In genomic region chrX:68935362-68935761, GRCh38 we compare ENCODE assay signal across 21 cellular contexts.
DNase-seq lines count a peak whose midpoint lies in the region; ATAC-seq and TF ChIP-seq lines count a peak whose summit lies in the region.
"Had no signal": no experiment of that assay in that cellular context is flagged by ENCODE, and none has a peak within 500 bp of the region (broad histone marks: within the 10 kb centered on the region; RNA-seq: fewer than 3 reads in every experiment).

No MANE protein-coding gene starts in this region.

- H3K27me3 ChIP-seq in IMR-90 (ENCODE audit: control insufficient read depth, insufficient read depth, low read length) (peaks cover 1% of the 10 kb centered on the region; the same call in 1 of the 2 replicates), spleen (replicated peaks in 1 of 7) (peaks cover 0 to 5% (median 0%) of the 10 kb centered on the region in 7 donors), smooth muscle cell (ENCODE audit: low read depth) (no peaks in the 10 kb centered on the region)

- H3K4me1 Mint-ChIP-seq in stimulated activated naive B cell treated with anti-CD40 and anti-IgM and Interleukin-4, amounts not matched to agents 10 μg/mL and 1 μg/mL and 100 μg/mL, for 72 hours = peaks cover 0 to 2% of the 10 kb centered on the region in 2 donors

- peak overlapping the region; percentile 21; the same call in 1 of the 2 replicates for H3K4ac ChIP-seq in IMR-90 (ENCODE audit: low read depth, low read length)

- no peak overlapping the region for H3K14ac ChIP-seq in IMR-90 (replicated peaks; ENCODE audit: low read depth, low read length)

- H2AFZ ChIP-seq in IMR-90 (replicated peaks; ENCODE audit: low read length, poor library complexity) = peak overlapping the region; percentile 24
- H2AFZ ChIP-seq in smooth muscle cell (ENCODE audit: low read depth) = no peak overlapping the region

- peaks cover 9% of the 10 kb centered on the region for H3F3A ChIP-seq in smooth muscle cell (ENCODE audit: low read depth)

- H3K4me3 ChIP-seq in IMR-90 (ENCODE audit: insufficient read depth, low read depth, low read length) (no peak overlapping the region), coronary artery (no peak overlapping the region), spleen (no peak overlapping the region), smooth muscle cell (no peak overlapping the region)
- H3K4me3 ChIP-seq: A549, GM12878, HAP-1 had no signal

- H4K5ac ChIP-seq in IMR-90 (ENCODE audit: low read depth, low read length) = no peak overlapping the region

- in situ Hi-C loops in IMR-90 (cut with MboI; ENCODE audit: low sequenced_read_pairs) = no loop called here

- no peak for DNase-seq in IMR-90
- DNase-seq in coronary artery (ENCODE audit: low spot score) = peak; percentile 36
- peak; percentile 31 for DNase-seq in kidney tubule cell (ENCODE audit: low spot score)
- no peak for DNase-seq in spleen
- no peak for DNase-seq in kidney glomerular epithelial cell (lab: John Stamatoyannopoulos, UW)
- no peak for DNase-seq in stimulated activated naive B cell treated with anti-CD40 and anti-IgM and Interleukin-4, amounts not matched to agents 10 μg/mL and 1 μg/mL and 100 μg/mL, for 72 hours
- DNase-seq in smooth muscle cell (lab: John Stamatoyannopoulos, UW; ENCODE audit: unreplicated experiment) = no peak
- DNase-seq: C1 segment of cervical spinal cord, GDM1, Kasumi-1, NCI-H1105 treated with DMSO at 0.1 percent for 48 hours, NCI-H187, NCI-H2171, NCI-H446, OCI-M1, RPMI8226 had no signal

- TF ChIP-seq CTCF in IMR-90 (conservative IDR thresholded peaks at IDR 0.05; ENCODE audit: low read depth, low read length) = no peak
- no peak for TF ChIP-seq CTCF in coronary artery (IDR thresholded peaks at IDR 0.05)
- no peak for TF ChIP-seq CTCF in spleen (IDR thresholded peaks at IDR 0.05 in 8 of 11, conservative IDR thresholded peaks at IDR 0.05 in 3 of 11)
- no peak for TF ChIP-seq CTCF in smooth muscle cell (IDR thresholded peaks at IDR 0.05; ENCODE audit: borderline replicate concordance, insufficient read depth, poor library complexity, severe bottlenecking)

- no peak overlapping the region for H2BK120ac ChIP-seq in IMR-90 (ENCODE audit: low read depth, low read length)

- no peaks in the 10 kb centered on the region for H3K9me3 Mint-ChIP-seq in stimulated activated naive B cell treated with anti-CD40 and anti-IgM and Interleukin-4, amounts not matched to agents 10 μg/mL and 1 μg/mL and 100 μg/mL, for 72 hours
- H3K9me3 Mint-ChIP-seq: IgD-negative memory B cell had no signal

- H3K27ac Mint-ChIP-seq in stimulated activated naive B cell treated with anti-CD40 and anti-IgM and Interleukin-4, amounts not matched to agents 10 μg/mL and 1 μg/mL and 100 μg/mL, for 72 hours = no peak overlapping the region
- H3K27ac Mint-ChIP-seq: IgD-negative memory B cell had no signal

- no peak overlapping the region for H2BK15ac ChIP-seq in IMR-90 (ENCODE audit: low read depth, low read length)

- no peak overlapping the region for H3K23ac ChIP-seq in IMR-90 (ENCODE audit: low read depth, low read length)

- H3K36me3 Mint-ChIP-seq in stimulated activated naive B cell treated with anti-CD40 and anti-IgM and Interleukin-4, amounts not matched to agents 10 μg/mL and 1 μg/mL and 100 μg/mL, for 72 hours = no peaks in the 10 kb centered on the region
- H3K36me3 Mint-ChIP-seq: IgD-negative memory B cell had no signal

- H3K4me1 ChIP-seq in IMR-90 (ENCODE audit: control insufficient read depth, insufficient read depth, low read length) (peaks cover 12% of the 10 kb centered on the region), spleen (peaks cover 0 to 21% (median 3%) of the 10 kb centered on the region in 6 donors), smooth muscle cell (ENCODE audit: low read depth) (no peaks in the 10 kb centered on the region)
- H3K4me1 ChIP-seq: A549, HAP-1 had no signal

- H3K36me3 ChIP-seq in IMR-90 (ENCODE audit: control insufficient read depth, insufficient read depth, low read length) (no peaks in the 10 kb centered on the region), spleen (no peaks in the 10 kb centered on the region), smooth muscle cell (ENCODE audit: low read depth) (no peaks in the 10 kb centered on the region)
- H3K36me3 ChIP-seq: HAP-1 had no signal

- H3K27ac ChIP-seq in IMR-90 (ENCODE audit: insufficient read depth, low read length) = no peak overlapping the region
- peak overlapping the region in 1 of 2 donors; percentile 32 for H3K27ac ChIP-seq in coronary artery
- H3K27ac ChIP-seq in spleen = peak overlapping the region in 6 of 8 donors; percentile 13 to 67 (median 54)
- no peak overlapping the region for H3K27ac ChIP-seq in smooth muscle cell (ENCODE audit: low read depth)
- H3K27ac ChIP-seq: A549 had no signal

- ATAC-seq in IMR-90 (ENCODE audit: low read depth) (no peak), GM21360 (IDR thresholded peaks at IDR 0.05; ENCODE audit: unreplicated experiment) (no peak)
- ATAC-seq in stimulated activated naive B cell treated with anti-CD40 and anti-IgM and Interleukin-4, amounts not matched to agents 10 μg/mL and 1 μg/mL and 100 μg/mL, for 72 hours (replicated peaks) = no peak
- ATAC-seq: A549, GM12878 had no signal

- H3K4me2 ChIP-seq in IMR-90 (ENCODE audit: low read depth, low read length) = no peak overlapping the region
- no peak overlapping the region for H3K4me2 ChIP-seq in smooth muscle cell
- H3K4me2 ChIP-seq: A549 had no signal

- CTCF ChIA-PET in IMR-90 (lab: Yijun Ruan, JAX) = no interaction called here

- no peak overlapping the region for H2BK5ac ChIP-seq in IMR-90 (ENCODE audit: low read depth, low read length, poor library complexity, severe bottlenecking)

- H3K9me3 ChIP-seq in IMR-90 (ENCODE audit: control insufficient read depth, insufficient read depth, low read length) (no peaks in the 10 kb centered on the region), spleen (no peaks in the 10 kb centered on the region), smooth muscle cell (replicated peaks; ENCODE audit: low read depth) (no peaks in the 10 kb centered on the region)
- H3K9me3 ChIP-seq: A549, HAP-1 had no signal

- dilution Hi-C loops in IMR-90 (cut with HindIII; ENCODE audit: low sequenced_read_pairs, unreplicated experiment) = no loop called here

- H3K9me1 ChIP-seq in IMR-90 (ENCODE audit: insufficient read depth, low read length) = peaks cover 13% of the 10 kb centered on the region; the same call in 1 of the 2 replicates

- intact Hi-C loops in IMR-90 (cut with micrococcal nuclease) (loop anchor here (10.0 kb wide), 1 partner anchor 101 kb away; no protein-coding TSS in a partner anchor), spleen (cut with DNase I; ENCODE audit: low total_unique reads) (no loop called here)

- no peak overlapping the region for H3K56ac ChIP-seq in IMR-90 (ENCODE audit: extremely low read depth, insufficient read depth, low read length)

- H3K27me3 Mint-ChIP-seq in stimulated activated naive B cell treated with anti-CD40 and anti-IgM and Interleukin-4, amounts not matched to agents 10 μg/mL and 1 μg/mL and 100 μg/mL, for 72 hours = peaks cover 0 to under 1% of the 10 kb centered on the region in 2 donors

- no peak overlapping the region for H3K4me3 Mint-ChIP-seq in stimulated activated naive B cell treated with anti-CD40 and anti-IgM and Interleukin-4, amounts not matched to agents 10 μg/mL and 1 μg/mL and 100 μg/mL, for 72 hours
- H3K4me3 Mint-ChIP-seq: IgD-negative memory B cell had no signal

- H4K91ac ChIP-seq in IMR-90 (ENCODE audit: insufficient read depth, low read depth, low read length) = no peak overlapping the region

- no peak overlapping the region for H2BK20ac ChIP-seq in IMR-90 (ENCODE audit: low read depth, low read length)

- no peaks in the 10 kb centered on the region for H3K79me2 ChIP-seq in smooth muscle cell (ENCODE audit: low read depth)

- H2AK5ac ChIP-seq in IMR-90 (ENCODE audit: low read depth, low read length) = no peak overlapping the region; the same call in 1 of the 2 replicates

- H3K9ac ChIP-seq in IMR-90 (ENCODE audit: low read depth, low read length) (no peak overlapping the region), smooth muscle cell (ENCODE audit: low read depth) (no peak overlapping the region)

- no peak overlapping the region for H2AK9ac ChIP-seq in IMR-90 (replicated peaks; ENCODE audit: low read depth, low read length, poor library complexity)

- no peak for TF ChIP-seq POLR2A in IMR-90 (IDR thresholded peaks at IDR 0.05; ENCODE audit: low read depth, low read length)
- TF ChIP-seq POLR2A in spleen (IDR thresholded peaks at IDR 0.05) = no peak

- no peak overlapping the region for H3K18ac ChIP-seq in IMR-90 (ENCODE audit: low read depth, low read length)

- H4K8ac ChIP-seq in IMR-90 (ENCODE audit: low read depth in 2 of 2, low read length in 2 of 2) = no peak overlapping the region

- no peak for TF ChIP-seq RAD21 in IMR-90 (IDR thresholded peaks at IDR 0.05; ENCODE audit: low read length)

- POLR2A ChIA-PET in IMR-90 (lab: Charles Lee; ENCODE audit: unreplicated experiment) = no interaction called here

- no peaks in the 10 kb centered on the region for H4K20me1 ChIP-seq in IMR-90 (ENCODE audit: insufficient read depth, low read length)
- H4K20me1 ChIP-seq in smooth muscle cell (ENCODE audit: low read depth) = no peaks in the 10 kb centered on the region

- H3K79me1 ChIP-seq in IMR-90 (ENCODE audit: low read depth in 1 of 2, low read length in 2 of 2) = no peaks in the 10 kb centered on the region

- BruUV-seq in IMR-90 (replicated peaks; lab: Mats Ljungman, UMichigan) = no TSS peak

- WGBS in IMR-90 (ENCODE audit: extremely low coverage in 2 of 2, insufficient read length in 1 of 2), 2 experiments = no CpG with 5 or more reads among the region's 2 CpGs
- 38 to 72% (median 44%) methylated on average over 2 of the region's 2 CpGs for WGBS in spleen, 5 donors
- WGBS in smooth muscle cell (ENCODE audit: low lambda C conversion rate) = 73% methylated on average over 2 of the region's 2 CpGs

TF ChIP-seq in IMR-90, 13 proteins besides CTCF, POLR2A, EP300 and RAD21 (continues in another document):
- TF ChIP-seq FOS (IDR thresholded peaks at IDR 0.05; ENCODE audit: low read depth, low read length) (no peak), NFE2L2 (IDR thresholded peaks at IDR 0.05; ENCODE audit: low read depth, low read length) (no peak), CEBPB (IDR thresholded peaks at IDR 0.05; ENCODE audit: low read depth, low read length) (no peak), USF2 (IDR thresholded peaks at IDR 0.05; ENCODE audit: low read depth, low read length) (no peak)

Comparison
In these comparisons a context has a peak if more than half of its experiments do, and no peak if none do; other contexts are left out.
1. DNase-seq: peak in coronary artery (single experiment) and kidney tubule cell (single experiment); none in IMR-90 (single experiment), spleen (single experiment), kidney glomerular epithelial cell (single experiment), stimulated activated naive B cell treated with anti-CD40 and anti-IgM and Interleukin-4, amounts not matched to agents 10 μg/mL and 1 μg/mL and 100 μg/mL, for 72 hours (single experiment) and smooth muscle cell (single experiment).
2. H3K27ac ChIP-seq: peak in spleen (6 of 8); none in IMR-90 (single experiment) and smooth muscle cell (single experiment).